9 cellular contexts compared by ENCODE assay signal in the genomic region with DNA sequence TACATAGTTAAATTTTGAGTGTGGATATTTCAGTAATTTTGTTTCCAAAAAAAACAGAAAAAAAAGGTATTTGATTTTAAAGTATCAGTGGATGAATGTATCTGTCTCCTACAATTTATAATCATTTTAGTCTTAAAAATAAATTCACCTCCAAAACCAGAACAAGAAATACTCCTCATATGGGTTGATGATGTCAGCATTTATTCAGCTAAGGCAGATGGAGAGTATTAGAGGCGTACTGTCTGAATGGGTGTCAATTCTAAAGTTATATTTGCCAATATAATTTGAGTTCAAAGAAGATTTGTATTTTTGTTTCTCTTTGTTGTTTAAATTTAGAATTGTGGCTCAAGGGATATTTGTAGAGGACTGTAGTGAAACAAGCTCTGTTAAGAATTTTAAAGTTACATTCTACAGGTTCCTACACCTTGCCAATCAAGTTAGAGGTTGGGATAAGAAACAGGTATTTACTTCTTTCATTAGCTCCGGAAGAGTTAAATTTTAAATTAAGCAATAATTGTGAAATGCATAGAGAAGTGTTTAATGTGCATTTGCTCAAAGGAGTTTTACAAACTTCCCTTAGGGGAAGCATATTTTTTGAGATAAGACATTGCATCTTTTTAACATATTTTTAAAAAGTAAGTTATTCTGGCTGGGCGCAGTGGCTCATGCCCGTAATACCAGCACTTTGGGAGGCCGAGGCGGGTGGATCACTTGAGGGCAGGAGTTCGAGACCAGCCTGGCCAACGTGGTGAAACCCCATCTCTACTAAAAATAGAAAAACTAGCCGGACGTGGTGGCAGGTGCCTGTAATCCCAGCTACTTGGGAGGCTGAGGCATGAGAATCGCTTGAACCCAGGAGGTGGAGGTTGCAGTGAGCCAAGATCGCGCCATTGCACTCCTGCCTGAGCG. TPM values are rescaled to one million over a fixed set of nuclear protein-coding genes. Genes with fewer than 3 reads are reported as not detected.
DNase-seq lines count a peak whose midpoint lies in the region; ATAC-seq and TF ChIP-seq lines count a peak whose summit lies in the region.
"Had no signal": no experiment of that assay in that cellular context is flagged by ENCODE, and none has a peak within 500 bp of the region (broad histone marks: within the 10 kb centered on the region; RNA-seq: fewer than 3 reads in every experiment).

No MANE protein-coding gene starts in this region.

- no peak overlapping the region for H2AK5ac ChIP-seq in mesenchymal stem cell (ENCODE audit: low read length, severe bottlenecking)

- H2AFZ ChIP-seq in ACC112 (ENCODE audit: low read length, unreplicated experiment) (peak overlapping the region; percentile 78), mesenchymal stem cell (ENCODE audit: low read depth, low read length) (no peak overlapping the region)

- no peaks in the 10 kb centered on the region for H3K9me3 ChIP-seq in HUES48 (ENCODE audit: control insufficient read depth, insufficient read depth, low read length)
- H3K9me3 ChIP-seq in mesenchymal stem cell (ENCODE audit: control insufficient read depth, low read length): no peaks in the 10 kb centered on the region

- no peak overlapping the region for H3K4ac ChIP-seq in mesenchymal stem cell (ENCODE audit: low read depth in 1 of 2, low read length in 2 of 2)

- H3K36me3 Mint-ChIP-seq in stimulated activated effector memory CD8-positive, alpha-beta T cell treated with anti-CD3 and anti-CD28 coated beads, Interleukin-12 subunit alpha, Interleukin-12 subunit beta, amount 100 ng/mL, for 72 hours: no peaks in the 10 kb centered on the region

- no peak overlapping the region for H3K18ac ChIP-seq in mesenchymal stem cell (ENCODE audit: low read depth in 1 of 2, low read length in 2 of 2)

- H2BK15ac ChIP-seq in mesenchymal stem cell (ENCODE audit: low read depth, poor library complexity, severe bottlenecking): no peak overlapping the region

- H3K4me3 ChIP-seq in ACC112 (ENCODE audit: low read depth, low read length): peak overlapping the region; percentile 89
- peak overlapping the region; percentile 73 for H3K4me3 ChIP-seq in HUES48 (ENCODE audit: low read depth, low read length)
- H3K4me3 ChIP-seq in brain microvascular endothelial cell (ENCODE audit: low read depth, low read length): peak overlapping the region; percentile 89
- H3K4me3 ChIP-seq in mesenchymal stem cell (ENCODE audit: insufficient read depth in 1 of 2, low read depth in 1 of 2, low read length in 2 of 2): peak overlapping the region in 1 of 2 experiments; percentile 96

- no peak overlapping the region for H3K27ac ChIP-seq in ACC112 (ENCODE audit: low read depth, low read length)
- H3K27ac ChIP-seq in HUES48 (ENCODE audit: low read depth, low read length): no peak overlapping the region
- H3K27ac ChIP-seq in brain microvascular endothelial cell: no peak overlapping the region
- no peak overlapping the region for H3K27ac ChIP-seq in mesenchymal stem cell (ENCODE audit: low read length, poor library complexity, severe bottlenecking)

- in situ Hi-C loops in brain microvascular endothelial cell (cut with HindIII; ENCODE audit: low pct_ligation_motif_present, low sequenced_read_pairs): no loop called here

- H3K4me1 ChIP-seq in ACC112 (ENCODE audit: control insufficient read depth, insufficient read depth, low read length, unreplicated experiment): no peaks in the 10 kb centered on the region
- H3K4me1 ChIP-seq in HUES48 (ENCODE audit: control insufficient read depth, insufficient read depth, low read length): no peaks in the 10 kb centered on the region
- H3K4me1 ChIP-seq in mesenchymal stem cell (ENCODE audit: control insufficient read depth, insufficient read depth, low read depth, low read length): peaks cover 1% of the 10 kb centered on the region

- no peaks in the 10 kb centered on the region for H3K79me1 ChIP-seq in mesenchymal stem cell (replicated peaks; ENCODE audit: low read length, poor library complexity, severe bottlenecking)

- no peaks in the 10 kb centered on the region for H3K36me3 ChIP-seq in ACC112 (ENCODE audit: insufficient read depth, low read length)
- no peaks in the 10 kb centered on the region for H3K36me3 ChIP-seq in HUES48 (ENCODE audit: control insufficient read depth, insufficient read depth, low read length)
- H3K36me3 ChIP-seq in brain microvascular endothelial cell (replicated peaks): no peaks in the 10 kb centered on the region
- no peaks in the 10 kb centered on the region for H3K36me3 ChIP-seq in mesenchymal stem cell (ENCODE audit: control insufficient read depth in 1 of 2, insufficient read depth in 2 of 2, low read depth in 1 of 2, low read length in 2 of 2)

- H3K4me2 ChIP-seq in mesenchymal stem cell (ENCODE audit: low read length, poor library complexity, severe bottlenecking): no peak overlapping the region

- H3K4me3 Mint-ChIP-seq in stimulated activated effector memory CD8-positive, alpha-beta T cell treated with anti-CD3 and anti-CD28 coated beads, Interleukin-12 subunit alpha, Interleukin-12 subunit beta, amount 100 ng/mL, for 72 hours: no peak overlapping the region

- no peak overlapping the region for H2BK12ac ChIP-seq in mesenchymal stem cell (ENCODE audit: low read length in 2 of 2)

- H4K8ac ChIP-seq in mesenchymal stem cell (ENCODE audit: low read length): no peak overlapping the region

- no peaks in the 10 kb centered on the region for H3K27me3 ChIP-seq in ACC112 (ENCODE audit: insufficient read depth, low read length)
- H3K27me3 ChIP-seq in HUES48 (ENCODE audit: control insufficient read depth, insufficient read depth, low read length): no peaks in the 10 kb centered on the region; the same call in 1 of the 2 replicates
- H3K27me3 ChIP-seq in brain microvascular endothelial cell (replicated peaks): no peaks in the 10 kb centered on the region
- no peaks in the 10 kb centered on the region for H3K27me3 ChIP-seq in mesenchymal stem cell (ENCODE audit: control insufficient read depth in 1 of 2, insufficient read depth in 1 of 2, low read length in 2 of 2)

- H2BK120ac ChIP-seq in mesenchymal stem cell (ENCODE audit: low read depth, low read length): no peak overlapping the region

- no peaks in the 10 kb centered on the region for H3K4me1 Mint-ChIP-seq in stimulated activated effector memory CD8-positive, alpha-beta T cell treated with anti-CD3 and anti-CD28 coated beads, Interleukin-12 subunit alpha, Interleukin-12 subunit beta, amount 100 ng/mL, for 72 hours

- no peak for DNase-seq in brain microvascular endothelial cell
- DNase-seq in mesenchymal stem cell: no peak
- DNase-seq in NCI-H1436 (lab: John Stamatoyannopoulos, UW): no peak
- DNase-seq in NCI-H526 treated with DMSO at 0.1 percent for 48 hours (lab: John Stamatoyannopoulos, UW): no peak
- no peak for DNase-seq in stimulated activated effector memory CD8-positive, alpha-beta T cell treated with anti-CD3 and anti-CD28 coated beads, Interleukin-12 subunit alpha, Interleukin-12 subunit beta, amount 100 ng/mL, for 72 hours (ENCODE audit: low spot score in 2 of 2)
- DNase-seq: NCI-H187 had no signal

- H3K9ac ChIP-seq in HUES48 (ENCODE audit: low read depth, low read length): no peak overlapping the region
- H3K9ac ChIP-seq in mesenchymal stem cell (ENCODE audit: low read length): peak overlapping the region; percentile 95

- ATAC-seq in HG02885 (IDR thresholded peaks at IDR 0.05; ENCODE audit: poor library complexity, unreplicated experiment): no peak
- ATAC-seq in stimulated activated effector memory CD8-positive, alpha-beta T cell treated with anti-CD3 and anti-CD28 coated beads, Interleukin-12 subunit alpha, Interleukin-12 subunit beta, amount 100 ng/mL, for 72 hours: no peak

- TF ChIP-seq CTCF in brain microvascular endothelial cell (IDR thresholded peaks at IDR 0.05; ENCODE audit: low read depth, low read length, missing control alignments): no peak

- no peak overlapping the region for H3K27ac Mint-ChIP-seq in stimulated activated effector memory CD8-positive, alpha-beta T cell treated with anti-CD3 and anti-CD28 coated beads, Interleukin-12 subunit alpha, Interleukin-12 subunit beta, amount 100 ng/mL, for 72 hours

- no peak overlapping the region for H2BK5ac ChIP-seq in mesenchymal stem cell (ENCODE audit: low read depth, low read length, poor library complexity, severe bottlenecking)

- no peak overlapping the region for H4K91ac ChIP-seq in mesenchymal stem cell (ENCODE audit: low read length)

- H3K9me3 Mint-ChIP-seq in stimulated activated effector memory CD8-positive, alpha-beta T cell treated with anti-CD3 and anti-CD28 coated beads, Interleukin-12 subunit alpha, Interleukin-12 subunit beta, amount 100 ng/mL, for 72 hours: no peaks in the 10 kb centered on the region

- H3K23ac ChIP-seq in mesenchymal stem cell (ENCODE audit: low read length in 2 of 2): no peak overlapping the region

- H3K79me2 ChIP-seq in ACC112 (ENCODE audit: control insufficient read depth, insufficient read depth, low read length, unreplicated experiment): no peaks in the 10 kb centered on the region

- WGBS in mesenchymal stem cell: 90% methylated on average over 10 of the region's 14 CpGs

- H3K14ac ChIP-seq in mesenchymal stem cell (ENCODE audit: low read length in 2 of 2): no peak overlapping the region

RNA-seq across cellular contexts. Expression of a gene that starts 1.2 kb away (rescaled TPM):
- polyA plus RNA-seq in mesenchymal stem cell (2013, experiment 1 of 2): 7.0 TPM
- polyA plus RNA-seq in mesenchymal stem cell (2013, experiment 2 of 2): 7.8 TPM
